ENCODE assay signal across 1 cellular context in the genomic region with DNA sequence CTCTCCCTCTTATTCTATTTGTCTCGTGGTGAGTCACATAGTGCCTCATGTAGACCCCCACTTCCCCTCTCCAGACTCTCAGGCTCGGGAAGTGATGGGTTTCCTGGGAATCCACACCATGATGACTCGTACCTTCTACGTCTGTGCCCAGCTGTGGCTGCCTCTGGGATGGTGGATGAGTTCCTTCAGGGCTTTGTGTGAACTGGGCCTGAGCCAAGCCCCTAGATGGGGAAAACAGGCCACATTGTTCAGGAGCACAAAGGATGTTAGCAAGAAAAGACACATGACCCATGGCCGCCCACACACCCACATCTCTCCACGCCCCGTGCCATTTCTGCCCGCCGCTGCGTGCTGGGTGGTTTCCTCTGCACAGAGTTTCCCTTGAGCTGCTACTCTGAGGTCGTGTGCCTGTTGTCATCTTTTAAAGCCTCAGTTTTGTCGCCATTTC.
TF ChIP-seq lines count a peak whose summit lies in the region.

No MANE protein-coding gene starts in this region.

TF ChIP-seq in HepG2, 621 proteins besides CTCF, POLR2A, EP300 and RAD21:
- TF ChIP-seq FOSL2 (CRISPR knock-in tag; IDR thresholded peaks at IDR 0.05): peak; percentile 32; the same call in 1 of the 2 replicates
- TF ChIP-seq, protein P1, sequence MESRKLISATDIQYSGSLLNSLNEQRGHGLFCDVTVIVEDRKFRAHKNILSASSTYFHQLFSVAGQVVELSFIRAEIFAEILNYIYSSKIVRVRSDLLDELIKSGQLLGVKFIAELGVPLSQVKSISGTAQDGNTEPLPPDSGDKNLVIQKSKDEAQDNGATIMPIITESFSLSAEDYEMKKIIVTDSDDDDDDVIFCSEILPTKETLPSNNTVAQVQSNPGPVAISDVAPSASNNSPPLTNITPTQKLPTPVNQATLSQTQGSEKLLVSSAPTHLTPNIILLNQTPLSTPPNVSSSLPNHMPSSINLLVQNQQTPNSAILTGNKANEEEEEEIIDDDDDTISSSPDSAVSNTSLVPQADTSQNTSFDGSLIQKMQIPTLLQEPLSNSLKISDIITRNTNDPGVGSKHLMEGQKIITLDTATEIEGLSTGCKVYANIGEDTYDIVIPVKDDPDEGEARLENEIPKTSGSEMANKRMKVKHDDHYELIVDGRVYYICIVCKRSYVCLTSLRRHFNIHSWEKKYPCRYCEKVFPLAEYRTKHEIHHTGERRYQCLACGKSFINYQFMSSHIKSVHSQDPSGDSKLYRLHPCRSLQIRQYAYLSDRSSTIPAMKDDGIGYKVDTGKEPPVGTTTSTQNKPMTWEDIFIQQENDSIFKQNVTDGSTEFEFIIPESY (CRISPR knock-in tag; IDR thresholded peaks at IDR 0.05): peak; percentile 53
- no peak for TF ChIP-seq MBD4 (IDR thresholded peaks at IDR 0.05; ENCODE audit: borderline replicate concordance, low read length)
- TF ChIP-seq ZNF816 (CRISPR knock-in tag; IDR thresholded peaks at IDR 0.05; ENCODE audit: borderline replicate concordance): no peak
